14 cellular contexts compared by ENCODE assay signal in the genomic region with DNA sequence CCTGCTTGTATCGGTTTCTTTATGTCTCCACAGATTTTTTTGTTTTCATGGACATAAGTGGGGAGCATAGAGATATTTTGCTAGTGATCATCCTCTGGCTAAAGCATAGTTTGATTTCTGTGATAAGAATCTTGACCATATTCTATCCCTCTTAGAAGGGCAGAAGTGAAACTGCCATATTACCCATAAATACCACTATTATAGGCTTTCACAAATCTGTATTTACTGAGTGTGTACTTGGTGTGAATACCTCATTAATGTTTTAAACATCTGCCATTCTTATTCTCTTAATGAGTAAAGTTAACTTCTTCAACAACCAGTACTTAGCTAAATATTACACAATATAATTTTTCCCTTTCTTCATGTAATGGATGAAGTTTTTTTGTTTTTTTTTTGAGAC. TPM values are rescaled to one million over a fixed set of nuclear protein-coding genes. Genes with fewer than 3 reads are reported as not detected.
DNase-seq lines count a peak whose midpoint lies in the region; ATAC-seq and TF ChIP-seq lines count a peak whose summit lies in the region.
"Had no signal": no experiment of that assay in that cellular context is flagged by ENCODE, and none has a peak within 500 bp of the region (broad histone marks: within the 10 kb centered on the region; RNA-seq: fewer than 3 reads in every experiment).

No MANE protein-coding gene starts in this region.

- H3K36me3 Mint-ChIP-seq in IgD-negative memory B cell = peaks cover 3% of the 10 kb centered on the region
- no peaks in the 10 kb centered on the region for H3K36me3 Mint-ChIP-seq in WTC11

- CTCF ChIA-PET in WTC11 (lab: Charles Lee) = no interaction called here
- CTCF ChIA-PET in PC-9 (lab: Charles Lee) = no interaction called here

- no peak overlapping the region for H4K12ac ChIP-seq in trophoblast cell (ENCODE audit: low read depth, low read length)

- H3K4me1 Mint-ChIP-seq in IgD-negative memory B cell = peaks cover 33 to 43% (median 42%) of the 10 kb centered on the region in 3 donors
- H3K4me1 Mint-ChIP-seq in WTC11 = peaks cover 6% of the 10 kb centered on the region

- H2AK5ac ChIP-seq in trophoblast cell (ENCODE audit: low read length) = no peak overlapping the region

- no peak overlapping the region for H3K4me3 ChIP-seq in left ventricle myocardium inferior
- H3K4me3 ChIP-seq in trophoblast cell (ENCODE audit: low read depth, low read length) = no peak overlapping the region
- no peak overlapping the region for H3K4me3 ChIP-seq in PC-9
- H3K4me3 ChIP-seq: GM23248 had no signal

- POLR2A ChIA-PET in WTC11 (lab: Charles Lee) = interaction anchor here (0.5 kb wide), 1 partner anchor 168 kb away, joined by 3 read pairs; no protein-coding TSS in a partner anchor
- POLR2A ChIA-PET in PC-9 (lab: Charles Lee; ENCODE audit: unreplicated experiment) = interaction anchor here (0.6 to 0.7 kb wide), 3 partner anchors 10 to 151 kb away, joined by 6 to 8 read pairs (median 6); no protein-coding TSS in a partner anchor

- peaks cover 3% of the 10 kb centered on the region for H3K36me3 ChIP-seq in left ventricle myocardium inferior
- peaks cover 0 to 2% of the 10 kb centered on the region in 2 experiments for H3K36me3 ChIP-seq in trophoblast cell (ENCODE audit: control insufficient read depth in 1 of 2, insufficient read depth in 2 of 2, low read length in 2 of 2)
- H3K36me3 ChIP-seq in PC-9 (ENCODE audit: low read depth) = no peaks in the 10 kb centered on the region

- peak overlapping the region; percentile 97 for H3K4ac ChIP-seq in trophoblast cell (ENCODE audit: low read depth, low read length)

- BruUV-seq in PC-9 (replicated peaks; lab: Mats Ljungman, UMichigan) = no TSS peak

- H3K27ac Mint-ChIP-seq in IgD-negative memory B cell (peak overlapping the region in 2 of 3 donors; percentile 1 to 39), WTC11 (peak overlapping the region; percentile 36; the same call in 1 of the 2 replicates)

- H2BK5ac ChIP-seq in trophoblast cell (ENCODE audit: low read depth, low read length, poor library complexity) = no peak overlapping the region

- no peak overlapping the region for H4K8ac ChIP-seq in trophoblast cell (ENCODE audit: low read depth, low read length)

- H3K23ac ChIP-seq in trophoblast cell (ENCODE audit: low read length) = no peak overlapping the region

- H3K4me1 ChIP-seq in left ventricle myocardium inferior (peaks cover 96% of the 10 kb centered on the region), trophoblast cell (ENCODE audit: control insufficient read depth in 1 of 2, insufficient read depth in 2 of 2, low read length in 2 of 2) (no peaks in the 10 kb centered on the region), PC-9 (replicated peaks; ENCODE audit: insufficient read depth) (no peaks in the 10 kb centered on the region)

- intact Hi-C loops in left ventricle myocardium inferior (cut with micrococcal nuclease) (no loop called here), Right ventricle myocardium superior (cut with DNase I) (no loop called here), PC-9 (cut with micrococcal nuclease; ENCODE audit: unreplicated experiment) (no loop called here)

- H3K9me3 Mint-ChIP-seq in IgD-negative memory B cell (no peaks in the 10 kb centered on the region), WTC11 (no peaks in the 10 kb centered on the region)

- H3K27me3 ChIP-seq in left ventricle myocardium inferior (ENCODE audit: low read depth) = no peaks in the 10 kb centered on the region
- H3K27me3 ChIP-seq in trophoblast cell (ENCODE audit: insufficient read depth, low read length) = no peaks in the 10 kb centered on the region
- no peaks in the 10 kb centered on the region for H3K27me3 ChIP-seq in PC-9 (ENCODE audit: insufficient read depth, low read depth)

- peaks cover 67% of the 10 kb centered on the region for H4K20me1 ChIP-seq in PC-9 (ENCODE audit: insufficient read depth)

- WGBS in trophoblast cell (ENCODE audit: extremely low coverage, insufficient coverage, insufficient read length) = no CpG with 5 or more reads among the region's 1 CpG

- peaks cover 13% of the 10 kb centered on the region for H3F3A ChIP-seq in PC-9 (ENCODE audit: insufficient read depth, low read depth)

- no peak for TF ChIP-seq CTCF in left ventricle myocardium inferior (IDR thresholded peaks at IDR 0.05; ENCODE audit: borderline replicate concordance)
- no peak for TF ChIP-seq CTCF in WTC11 (IDR thresholded peaks at IDR 0.05)
- no peak for TF ChIP-seq CTCF in PC-9 (conservative IDR thresholded peaks at IDR 0.05)

- DNase-seq in left ventricle myocardium inferior = no peak
- no peak for DNase-seq in Right ventricle myocardium superior
- DNase-seq in WTC11 (ENCODE audit: low spot score) = no peak
- DNase-seq in trophoblast cell = no peak
- DNase-seq in NCI-H1105 treated with DMSO at 0.1 percent for 48 hours (lab: John Stamatoyannopoulos, UW) = no peak
- DNase-seq in GF-D8 (lab: John Stamatoyannopoulos, UW) = no peak
- no peak for DNase-seq in PC-9
- DNase-seq: DMS 273 treated with DMSO at 0.1 percent for 48 hours, GM23248, NCI-H1105, NCI-H187 treated with DMSO at 0.1 percent for 48 hours, NCI-H446, NCI-H748 treated with DMSO at 0.1 percent for 48 hours had no signal

- no peak overlapping the region for H2BK12ac ChIP-seq in trophoblast cell (ENCODE audit: low read length)

- H3K9me2 ChIP-seq in PC-9 (ENCODE audit: insufficient read depth) = no peaks in the 10 kb centered on the region

- no peaks in the 10 kb centered on the region for H3K79me1 ChIP-seq in trophoblast cell (ENCODE audit: low read length)

- H2BK120ac ChIP-seq in trophoblast cell (ENCODE audit: insufficient read depth, low read length, poor library complexity) = no peak overlapping the region

- no peak overlapping the region for H3K9ac ChIP-seq in trophoblast cell (ENCODE audit: low read length)
- H3K9ac ChIP-seq: GM23248 had no signal

- H3K9me3 ChIP-seq in left ventricle myocardium inferior (replicated peaks) (no peaks in the 10 kb centered on the region), trophoblast cell (ENCODE audit: insufficient read depth, low read depth, low read length) (no peaks in the 10 kb centered on the region), PC-9 (ENCODE audit: insufficient read depth, low read depth) (no peaks in the 10 kb centered on the region; the same call in 1 of the 2 replicates)

- no peak overlapping the region for H4K91ac ChIP-seq in trophoblast cell (ENCODE audit: low read depth, low read length)

- H3K27ac ChIP-seq in left ventricle myocardium inferior (replicated peaks) (peak overlapping the region; percentile 25), trophoblast cell (ENCODE audit: low read depth, low read length) (no peak overlapping the region), PC-9 (no peak overlapping the region)
- H3K27ac ChIP-seq: GM23248 had no signal

- peak overlapping the region in 1 of 4 donors; percentile 58 for H3K4me3 Mint-ChIP-seq in IgD-negative memory B cell
- no peak overlapping the region for H3K4me3 Mint-ChIP-seq in WTC11

- no peak overlapping the region for H2AFZ ChIP-seq in trophoblast cell (ENCODE audit: insufficient read depth, low read length, poor library complexity)
- H2AFZ ChIP-seq in PC-9 = no peak overlapping the region
- H2AFZ ChIP-seq: GM23248 had no signal

- no peak overlapping the region for H3K14ac ChIP-seq in trophoblast cell (ENCODE audit: low read length)

- no peak overlapping the region for H3K18ac ChIP-seq in trophoblast cell (ENCODE audit: low read length)

- H3K4me2 ChIP-seq in trophoblast cell (ENCODE audit: low read length) (no peak overlapping the region), PC-9 (no peak overlapping the region)

- H3K79me2 ChIP-seq in trophoblast cell (ENCODE audit: control insufficient read depth, insufficient read depth, low read length, poor library complexity) (peaks cover 2% of the 10 kb centered on the region), PC-9 (ENCODE audit: low read depth) (peaks cover 100% of the 10 kb centered on the region)

- H3K27me3 Mint-ChIP-seq in IgD-negative memory B cell (no peaks in the 10 kb centered on the region), WTC11 (ENCODE audit: low read depth) (no peaks in the 10 kb centered on the region)

- ATAC-seq in Right ventricle myocardium superior (ENCODE audit: poor library complexity) (no peak), WTC11 (no peak)

TF ChIP-seq in WTC11, 78 proteins besides CTCF, POLR2A, EP300 and RAD21 (continues in another document):
- TF ChIP-seq ZNF396 (CRISPR knock-in tag; IDR thresholded peaks at IDR 0.05; ENCODE audit: borderline replicate concordance) (no peak), EMX1 (CRISPR knock-in tag; IDR thresholded peaks at IDR 0.05) (no peak), PRRX2 (CRISPR knock-in tag; IDR thresholded peaks at IDR 0.05) (no peak)
- TF ChIP-seq, protein P1, sequence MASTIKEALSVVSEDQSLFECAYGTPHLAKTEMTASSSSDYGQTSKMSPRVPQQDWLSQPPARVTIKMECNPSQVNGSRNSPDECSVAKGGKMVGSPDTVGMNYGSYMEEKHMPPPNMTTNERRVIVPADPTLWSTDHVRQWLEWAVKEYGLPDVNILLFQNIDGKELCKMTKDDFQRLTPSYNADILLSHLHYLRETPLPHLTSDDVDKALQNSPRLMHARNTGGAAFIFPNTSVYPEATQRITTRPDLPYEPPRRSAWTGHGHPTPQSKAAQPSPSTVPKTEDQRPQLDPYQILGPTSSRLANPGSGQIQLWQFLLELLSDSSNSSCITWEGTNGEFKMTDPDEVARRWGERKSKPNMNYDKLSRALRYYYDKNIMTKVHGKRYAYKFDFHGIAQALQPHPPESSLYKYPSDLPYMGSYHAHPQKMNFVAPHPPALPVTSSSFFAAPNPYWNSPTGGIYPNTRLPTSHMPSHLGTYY (CRISPR knock-in tag; IDR thresholded peaks at IDR 0.05) = no peak

RNA-seq across cellular contexts. Expression of gene WNK1, which starts 16.1 kb away (rescaled TPM):
- total RNA-seq in left ventricle myocardium inferior (289 TPM), Right ventricle myocardium superior (294 TPM), WTC11 (2021) (118 to 126 TPM (median 123 TPM) in 3 replicates), PC-9 (2021) (142 and 150 TPM in 2 replicates)
- polyA plus RNA-seq in IgD-negative memory B cell = 47.0 TPM
- polyA plus RNA-seq in trophoblast cell (2013) = 67.0 and 67.8 TPM in 2 replicates
